In the genomic region with DNA sequence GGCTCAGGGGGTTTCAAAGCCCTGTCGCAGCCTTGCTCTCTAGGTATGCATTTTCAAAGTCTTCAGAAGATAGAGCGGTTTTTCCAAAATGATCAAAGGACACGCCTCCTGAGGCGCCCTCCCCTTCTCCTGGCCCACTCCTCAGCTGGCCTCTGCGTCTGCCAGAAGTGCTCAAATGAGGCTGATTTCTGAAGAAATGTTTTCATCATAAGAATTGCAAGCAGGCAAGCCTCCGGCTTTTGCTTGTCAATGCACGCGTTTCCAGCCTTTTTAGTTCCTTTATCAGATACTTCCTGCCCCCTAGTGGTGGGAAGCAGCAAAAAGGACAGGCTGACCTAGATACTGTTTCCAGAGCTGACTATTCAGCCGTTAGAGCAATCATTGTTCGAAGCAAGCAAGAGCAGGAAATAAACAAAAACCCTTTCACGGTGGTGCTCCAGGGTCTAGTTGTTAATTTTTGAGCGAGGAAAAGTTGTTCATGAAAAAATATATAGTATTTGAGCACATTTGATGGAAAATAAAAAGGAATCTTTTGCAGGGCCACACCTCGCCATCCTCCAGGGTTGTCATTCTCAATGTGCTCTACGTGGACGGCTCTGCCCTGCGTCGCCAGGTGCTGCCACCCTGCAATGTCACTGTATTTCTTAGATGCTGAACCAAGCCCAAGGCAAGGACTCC, we compare ENCODE assay signal across 8 cellular contexts.
A peak's percentile ranks its signal among the peaks of the same experiment; 100 is the strongest.
DNase-seq lines count a peak whose midpoint lies in the region; ATAC-seq and TF ChIP-seq lines count a peak whose summit lies in the region.

No MANE protein-coding gene starts in this region.

- peaks cover 11% of the 10 kb centered on the region for H3K36me3 Mint-ChIP-seq in activated naive CD8-positive, alpha-beta T cell
- peaks cover 4% of the 10 kb centered on the region for H3K36me3 Mint-ChIP-seq in glutamatergic neuron (ENCODE audit: unreplicated experiment)
- no peaks in the 10 kb centered on the region for H3K36me3 Mint-ChIP-seq in type B pancreatic cell

- TF ChIP-seq CTCF in GM12801 (IDR thresholded peaks at IDR 0.05; ENCODE audit: extremely low read depth, insufficient read length) (peak; percentile 69), glutamatergic neuron (IDR thresholded peaks at IDR 0.05; ENCODE audit: partially characterized antibody, unreplicated experiment) (peak; percentile 95), type B pancreatic cell (conservative IDR thresholded peaks at IDR 0.05) (peak; percentile 96)

- no peaks in the 10 kb centered on the region for H3K27me3 Mint-ChIP-seq in activated naive CD8-positive, alpha-beta T cell
- H3K27me3 Mint-ChIP-seq in glutamatergic neuron (ENCODE audit: unreplicated experiment) (no peaks in the 10 kb centered on the region), type B pancreatic cell (no peaks in the 10 kb centered on the region)

- DNase-seq in NCI-H1092 treated with DMSO at 0.1 percent for 48 hours (lab: John Stamatoyannopoulos, UW) (peak; percentile 81), SKM-1 (lab: John Stamatoyannopoulos, UW; ENCODE audit: unreplicated experiment) (peak; percentile 50), glutamatergic neuron (peak; percentile 82), pons (ENCODE audit: low spot score) (peak; percentile 98), type B pancreatic cell (ENCODE audit: extremely low spot score, unreplicated experiment) (peak; percentile 79)

- H3K27ac Mint-ChIP-seq in activated naive CD8-positive, alpha-beta T cell = peak overlapping the region; percentile 69
- no peak overlapping the region for H3K27ac Mint-ChIP-seq in glutamatergic neuron (ENCODE audit: unreplicated experiment)
- H3K27ac Mint-ChIP-seq in type B pancreatic cell = peak overlapping the region; percentile 8

- peak overlapping the region; percentile 54 for H3K4me3 Mint-ChIP-seq in activated naive CD8-positive, alpha-beta T cell
- no peak overlapping the region for H3K4me3 Mint-ChIP-seq in glutamatergic neuron (ENCODE audit: unreplicated experiment)
- H3K4me3 Mint-ChIP-seq in type B pancreatic cell = no peak overlapping the region

- ATAC-seq in HG02610 (IDR thresholded peaks at IDR 0.05; ENCODE audit: unreplicated experiment) = peak; percentile 89

- H3K9me3 Mint-ChIP-seq in activated naive CD8-positive, alpha-beta T cell (ENCODE audit: low read depth) = no peaks in the 10 kb centered on the region
- H3K9me3 Mint-ChIP-seq in glutamatergic neuron (ENCODE audit: unreplicated experiment) (peaks cover 8% of the 10 kb centered on the region), type B pancreatic cell (peaks cover 7% of the 10 kb centered on the region)

- H3K4me1 Mint-ChIP-seq in activated naive CD8-positive, alpha-beta T cell (ENCODE audit: low read depth) = peaks cover 37% of the 10 kb centered on the region
- H3K4me1 Mint-ChIP-seq in glutamatergic neuron (ENCODE audit: low read depth, unreplicated experiment) = peaks cover 9% of the 10 kb centered on the region
- H3K4me1 Mint-ChIP-seq in type B pancreatic cell (ENCODE audit: unreplicated experiment) = peaks cover 7% of the 10 kb centered on the region

Comparison
In these comparisons a context has a peak if more than half of its experiments do, and no peak if none do; other contexts are left out.
1. Peak in every context shown above with its lines: DNase-seq and ATAC-seq.